9 cellular contexts compared by ENCODE assay signal in genomic region chr7:140902305-140902953, GRCh38. TPM values are rescaled to one million over a fixed set of nuclear protein-coding genes. Genes with fewer than 3 reads are reported as not detected.
DNase-seq lines count a peak whose midpoint lies in the region; ATAC-seq and TF ChIP-seq lines count a peak whose summit lies in the region.
"Had no signal": no experiment of that assay in that cellular context is flagged by ENCODE, and none has a peak within 500 bp of the region (broad histone marks: within the 10 kb centered on the region; RNA-seq: fewer than 3 reads in every experiment).

No MANE protein-coding gene starts in this region.

- no peaks in the 10 kb centered on the region for H3K36me3 ChIP-seq in BE2C

- peaks cover 5% of the 10 kb centered on the region; the same call in 1 of the 2 replicates for H3K4me1 ChIP-seq in BE2C

- no peaks in the 10 kb centered on the region for H3K27me3 Mint-ChIP-seq in activated naive CD8-positive, alpha-beta T cell treated with anti-CD3 and anti-CD28 coated beads for 36 hours

- no peak for DNase-seq in activated naive CD8-positive, alpha-beta T cell treated with anti-CD3 and anti-CD28 coated beads for 36 hours
- DNase-seq in NCI-H1436 (lab: John Stamatoyannopoulos, UW), result no peak
- DNase-seq in OCI-M1 (lab: John Stamatoyannopoulos, UW), result no peak
- DNase-seq in cerebellar cortex (ENCODE audit: low spot score), result no peak
- DNase-seq in BE2C, result no peak
- DNase-seq: NCI-H524 treated with DMSO at 0.1 percent for 48 hours had no signal

- H3K4me3 ChIP-seq in BE2C (ENCODE audit: low read depth, low read length), result no peak overlapping the region

- H3K4me3 Mint-ChIP-seq in activated naive CD8-positive, alpha-beta T cell treated with anti-CD3 and anti-CD28 coated beads for 36 hours, result peak overlapping the region; percentile 62

- H3K27ac Mint-ChIP-seq in activated naive CD8-positive, alpha-beta T cell treated with anti-CD3 and anti-CD28 coated beads for 36 hours, result peak overlapping the region; percentile 92

- H3K36me3 Mint-ChIP-seq in activated naive CD8-positive, alpha-beta T cell treated with anti-CD3 and anti-CD28 coated beads for 36 hours, result peaks cover 25% of the 10 kb centered on the region

- TF ChIP-seq CTCF in BE2C (IDR thresholded peaks at IDR 0.05; ENCODE audit: low read depth, low read length), result no peak

- peak; percentile 62 for ATAC-seq in GM18499 (IDR thresholded peaks at IDR 0.05; ENCODE audit: insufficient read depth, unreplicated experiment)
- ATAC-seq in GM19467 (IDR thresholded peaks at IDR 0.05; ENCODE audit: unreplicated experiment), result peak; percentile 73
- peak; percentile 52 for ATAC-seq in HG03103 (IDR thresholded peaks at IDR 0.05; ENCODE audit: low read depth, unreplicated experiment)

- H3K4me1 Mint-ChIP-seq in activated naive CD8-positive, alpha-beta T cell treated with anti-CD3 and anti-CD28 coated beads for 36 hours, result peaks cover 53% of the 10 kb centered on the region

- H3K27me3 ChIP-seq in BE2C, result no peaks in the 10 kb centered on the region

- no peaks in the 10 kb centered on the region; the same call in 1 of the 2 replicates for H3K9me3 ChIP-seq in BE2C

- H3K9me3 Mint-ChIP-seq in activated naive CD8-positive, alpha-beta T cell treated with anti-CD3 and anti-CD28 coated beads for 36 hours, result peaks cover 9% of the 10 kb centered on the region

RNA-seq across cellular contexts. Expression of gene BRAF, which starts 22.3 kb away (rescaled TPM):
- total RNA-seq in activated naive CD8-positive, alpha-beta T cell treated with anti-CD3 and anti-CD28 coated beads for 36 hours, result 10 to 100 TPM; 26.6 to 27.0 TPM
- polyA plus RNA-seq in BE2C (2012; ENCODE audit: insufficient read depth, insufficient read length, low read depth), result 11.7 TPM
